ENCODE assay signal across 18 cellular contexts in genomic region chr14:32947792-32948191, GRCh38. TPM values are rescaled to one million over a fixed set of nuclear protein-coding genes. Genes with fewer than 3 reads are reported as not detected.
"Had no signal": no experiment of that assay in that cellular context is flagged by ENCODE, and none has a peak within 500 bp of the region (broad histone marks: within the 10 kb centered on the region; RNA-seq: fewer than 3 reads in every experiment).

No MANE protein-coding gene starts in this region.

- H3K36me3 ChIP-seq: colonic mucosa, heart right ventricle, tibial nerve, upper lobe of right lung, vagina had no signal

- ATAC-seq: heart right ventricle, left lobe of liver, natural killer cell, right cardiac atrium, upper lobe of right lung had no signal

- H3K4me3 ChIP-seq: colonic mucosa, heart right ventricle, smooth muscle cell, testis, tibial nerve, upper lobe of right lung, vagina had no signal

- DNase-seq: colonic mucosa; dermis blood vessel endothelial cell; effector CD4-positive, alpha-beta T cell; endodermal cell; foreskin melanocyte; heart right ventricle; hypothalamus; islet precursor cell; natural killer cell; right cardiac atrium; stimulated activated CD4-positive, alpha-beta T cell treated with anti-CD3 and anti-CD28 coated beads, Interleukin-2, amount 100 ng/mL, for 48 hours; stimulated activated naive CD4-positive, alpha-beta T cell treated with Interleukin-2 at 50 U/mL for 16 hours; testis; upper lobe of right lung had no signal

- H3K27ac ChIP-seq: colonic mucosa, heart right ventricle, testis, tibial nerve, upper lobe of right lung, vagina had no signal

- H3K27me3 ChIP-seq: colonic mucosa, testis, tibial nerve, upper lobe of right lung, vagina had no signal

- H3K4me1 ChIP-seq: colonic mucosa, heart right ventricle, testis, tibial nerve, upper lobe of right lung, vagina had no signal

- H3K9me3 ChIP-seq: colonic mucosa, heart right ventricle, testis, tibial nerve, upper lobe of right lung, vagina had no signal

RNA-seq across cellular contexts. Expression of gene NPAS3, which starts 9.1 kb away (rescaled TPM):
- total RNA-seq: dermis blood vessel endothelial cell, left lobe of liver, natural killer cell had no signal
